1 cellular context compared by ENCODE assay signal in genomic region chr9:113454914-113455761, GRCh38.
A peak's percentile ranks its signal among the peaks of the same experiment; 100 is the strongest.
TF ChIP-seq lines count a peak whose summit lies in the region.

No MANE protein-coding gene starts in this region.

TF ChIP-seq in K562, 482 proteins besides CTCF, POLR2A, EP300 and RAD21 (continued from another document):
- TF ChIP-seq MLLT1 (IDR thresholded peaks at IDR 0.05) (0 out of 4 replicates have a peak, but pooled peaks of 1 of the 2 experiments have one; percentile 29), ZNF175 (CRISPR knock-in tag; IDR thresholded peaks at IDR 0.05; ENCODE audit: low read depth) (peak; percentile 66; the same call in 1 of the 2 replicates), ZBTB40 (IDR thresholded peaks at IDR 0.05) (0 out of 2 replicates have a peak, but pooled peaks have one; percentile 16), ZBTB40 (CRISPR knock-in tag; IDR thresholded peaks at IDR 0.05) (no peak), BDP1 (IDR thresholded peaks at IDR 0.05; ENCODE audit: insufficient read depth, insufficient read length) (no peak), ATF3 (IDR thresholded peaks at IDR 0.05) (peak; percentile 66; the same call in 1 of the 2 replicates), ATF3 (CRISPR knock-in tag; conservative IDR thresholded peaks at IDR 0.05) (no peak), TOE1 (IDR thresholded peaks at IDR 0.05; ENCODE audit: borderline replicate concordance) (no peak), TOE1 (CRISPR knock-in tag; IDR thresholded peaks at IDR 0.05; ENCODE audit: borderline replicate concordance, low read depth) (no peak), TFE3 (CRISPR knock-in tag; IDR thresholded peaks at IDR 0.05) (no peak), KDM1A (IDR thresholded peaks at IDR 0.05) (peak; percentile 85; a peak in 3 of 4 replicates), HMG20A (CRISPR knock-in tag; conservative IDR thresholded peaks at IDR 0.05) (no peak), STAT5A (IDR thresholded peaks at IDR 0.05; ENCODE audit: borderline replicate concordance, low read length) (peak; percentile 54; the same call in 1 of the 2 replicates), NFIX (CRISPR knock-in tag; IDR thresholded peaks at IDR 0.05; ENCODE audit: low read depth) (no peak), TCF7 (IDR thresholded peaks at IDR 0.05; ENCODE audit: borderline replicate concordance) (peak; percentile 73; the same call in 1 of the 2 replicates), RCOR1 (IDR thresholded peaks at IDR 0.05; ENCODE audit: borderline replicate concordance in 1 of 2, low read depth in 2 of 2, low read length in 2 of 2) (peak; percentile 76 to 94; a peak in 3 of 4 replicates), PRDM10 (IDR thresholded peaks at IDR 0.05; ENCODE audit: partially characterized antibody) (peak; percentile 95), ARID1B (IDR thresholded peaks at IDR 0.05) (peak; percentile 92), ZNF263 (CRISPR knock-in tag; IDR thresholded peaks at IDR 0.05; ENCODE audit: borderline replicate concordance) (no peak), C11orf30 (IDR thresholded peaks at IDR 0.05; ENCODE audit: low read depth) (peak; percentile 95), ZFP36 (IDR thresholded peaks at IDR 0.05; ENCODE audit: low read depth, low read length, partially characterized antibody) (no peak), SMARCC2 (IDR thresholded peaks at IDR 0.05; ENCODE audit: low read depth) (peak; percentile 81), ZNF766 (CRISPR knock-in tag; conservative IDR thresholded peaks at IDR 0.05) (0 out of 2 replicates have a peak, but pooled peaks have one; percentile 16), MAFF (IDR thresholded peaks at IDR 0.05; ENCODE audit: low read length) (peak; percentile 98), NCOR1 (IDR thresholded peaks at IDR 0.05) (peak; percentile 70), RBM25 (IDR thresholded peaks at IDR 0.05; ENCODE audit: low read depth, low read length, severe bottlenecking) (no peak), ZNF354B (CRISPR knock-in tag; IDR thresholded peaks at IDR 0.05) (no peak), ZBTB9 (CRISPR knock-in tag; IDR thresholded peaks at IDR 0.05) (no peak)
